ENCODE assay signal across 24 cellular contexts in genomic region chr9:286091-286740, GRCh38.
DNase-seq lines count a peak whose midpoint lies in the region; ATAC-seq and TF ChIP-seq lines count a peak whose summit lies in the region.
"Had no signal": no experiment of that assay in that cellular context is flagged by ENCODE, and none has a peak within 500 bp of the region (broad histone marks: within the 10 kb centered on the region; RNA-seq: fewer than 3 reads in every experiment).

No MANE protein-coding gene starts in this region.

- H3K9me3 Mint-ChIP-seq in activated CD8-positive, alpha-beta T cell treated with anti-CD3 and anti-CD28 coated beads for 36 hours: no peaks in the 10 kb centered on the region
- no peaks in the 10 kb centered on the region for H3K9me3 Mint-ChIP-seq in activated CD8-positive, alpha-beta T cell treated with anti-CD3 and anti-CD28 coated beads, Interleukin-2, amount 10 ng/mL, durations not matched to agents 7 days and 5 days (ENCODE audit: insufficient read depth)
- H3K9me3 Mint-ChIP-seq in IgD-negative memory B cell: no peaks in the 10 kb centered on the region
- H3K9me3 Mint-ChIP-seq: H9 had no signal

- peak overlapping the region in 3 of 4 donors; percentile 6 to 18 (median 17) for H3K4me3 ChIP-seq in esophagus squamous epithelium
- no peak overlapping the region for H3K4me3 ChIP-seq in smooth muscle cell
- H3K4me3 ChIP-seq: sigmoid colon, SJSA1, testis, uterus had no signal

- H3K36me3 ChIP-seq in esophagus squamous epithelium (no peaks in the 10 kb centered on the region), smooth muscle cell (ENCODE audit: low read depth) (no peaks in the 10 kb centered on the region)
- H3K36me3 ChIP-seq: sigmoid colon, SJSA1, uterus had no signal

- H3K4me1 Mint-ChIP-seq in activated CD8-positive, alpha-beta T cell treated with anti-CD3 and anti-CD28 coated beads for 36 hours (ENCODE audit: low read depth): peaks cover 51% of the 10 kb centered on the region
- H3K4me1 Mint-ChIP-seq in activated CD8-positive, alpha-beta T cell treated with anti-CD3 and anti-CD28 coated beads, Interleukin-2, amount 10 ng/mL, durations not matched to agents 7 days and 5 days (ENCODE audit: low read depth): peaks cover 59% of the 10 kb centered on the region
- H3K4me1 Mint-ChIP-seq in IgD-negative memory B cell: peaks cover 28 to 40% (median 37%) of the 10 kb centered on the region in 3 donors
- H3K4me1 Mint-ChIP-seq: H9 had no signal

- H3K36me3 Mint-ChIP-seq in activated CD8-positive, alpha-beta T cell treated with anti-CD3 and anti-CD28 coated beads for 36 hours (ENCODE audit: low read depth): peaks cover 77% of the 10 kb centered on the region
- peaks cover 90% of the 10 kb centered on the region for H3K36me3 Mint-ChIP-seq in activated CD8-positive, alpha-beta T cell treated with anti-CD3 and anti-CD28 coated beads, Interleukin-2, amount 10 ng/mL, durations not matched to agents 7 days and 5 days (ENCODE audit: low read depth)
- peaks cover 14% of the 10 kb centered on the region for H3K36me3 Mint-ChIP-seq in IgD-negative memory B cell

- peak overlapping the region; percentile 55 for H3K27ac Mint-ChIP-seq in activated CD8-positive, alpha-beta T cell treated with anti-CD3 and anti-CD28 coated beads for 36 hours
- no peak overlapping the region for H3K27ac Mint-ChIP-seq in activated CD8-positive, alpha-beta T cell treated with anti-CD3 and anti-CD28 coated beads, Interleukin-2, amount 10 ng/mL, durations not matched to agents 7 days and 5 days
- H3K27ac Mint-ChIP-seq in IgD-negative memory B cell: peak overlapping the region in 2 of 3 donors; percentile 20 to 35
- H3K27ac Mint-ChIP-seq: H9, progenitor cell of endocrine pancreas had no signal

- no peak overlapping the region for H3K4me3 Mint-ChIP-seq in activated CD8-positive, alpha-beta T cell treated with anti-CD3 and anti-CD28 coated beads for 36 hours
- no peak overlapping the region for H3K4me3 Mint-ChIP-seq in activated CD8-positive, alpha-beta T cell treated with anti-CD3 and anti-CD28 coated beads, Interleukin-2, amount 10 ng/mL, durations not matched to agents 7 days and 5 days
- peak overlapping the region in 1 of 4 donors; percentile 46 for H3K4me3 Mint-ChIP-seq in IgD-negative memory B cell
- H3K4me3 Mint-ChIP-seq: H9 had no signal

- CTCF ChIA-PET in activated CD8-positive, alpha-beta T cell treated with anti-CD3 and anti-CD28 coated beads for 36 hours (lab: Charles Lee): interaction anchor here (1.2 to 1.5 kb wide), 2 partner anchors 13 to 30 kb away, joined by 3 read pairs; no protein-coding TSS in a partner anchor
- CTCF ChIA-PET in activated CD8-positive, alpha-beta T cell treated with anti-CD3 and anti-CD28 coated beads, Interleukin-2, amount 10 ng/mL, durations not matched to agents 7 days and 5 days (lab: Charles Lee): interaction anchor here (1.0 to 1.8 kb wide), 6 partner anchors 9 to 69 kb away, joined by 3 to 6 read pairs (median 4); no protein-coding TSS in a partner anchor

- DNase-seq in activated CD8-positive, alpha-beta T cell treated with anti-CD3 and anti-CD28 coated beads for 36 hours: no peak
- no peak for DNase-seq in activated CD8-positive, alpha-beta T cell treated with anti-CD3 and anti-CD28 coated beads, Interleukin-2, amount 10 ng/mL, durations not matched to agents 7 days and 5 days
- no peak for DNase-seq in esophagus squamous epithelium (lab: John Stamatoyannopoulos, UW)
- DNase-seq in smooth muscle cell (lab: John Stamatoyannopoulos, UW; ENCODE audit: unreplicated experiment): no peak
- no peak for DNase-seq in NCI-H187 treated with DMSO at 0.1 percent for 48 hours (lab: John Stamatoyannopoulos, UW)
- no peak for DNase-seq in left cardiac atrium
- DNase-seq: activated naive CD4-positive, alpha-beta T cell treated with Interleukin-2 at 50 U/mL for 16 hours; amygdala; effector CD4-positive, alpha-beta T cell; H9; KBM-7; mesendoderm; MM.1S; NCI-H446; sigmoid colon; stimulated activated naive CD8-positive, alpha-beta T cell treated with anti-CD3 and anti-CD28 coated beads, Interleukin-15, Interleukin-2, amounts not matched to agents 100 U/mL and 50 U/mL, for 24 hours; testis; uterus had no signal

- H3K27me3 Mint-ChIP-seq in activated CD8-positive, alpha-beta T cell treated with anti-CD3 and anti-CD28 coated beads for 36 hours: no peaks in the 10 kb centered on the region
- H3K27me3 Mint-ChIP-seq in activated CD8-positive, alpha-beta T cell treated with anti-CD3 and anti-CD28 coated beads, Interleukin-2, amount 10 ng/mL, durations not matched to agents 7 days and 5 days (ENCODE audit: low read depth): no peaks in the 10 kb centered on the region
- no peaks in the 10 kb centered on the region for H3K27me3 Mint-ChIP-seq in IgD-negative memory B cell
- H3K27me3 Mint-ChIP-seq: progenitor cell of endocrine pancreas had no signal

- H4K20me1 ChIP-seq in smooth muscle cell (ENCODE audit: low read depth): no peaks in the 10 kb centered on the region

- H3K9ac ChIP-seq in smooth muscle cell (ENCODE audit: low read depth): no peak overlapping the region

- TF ChIP-seq CTCF in activated CD8-positive, alpha-beta T cell treated with anti-CD3 and anti-CD28 coated beads for 36 hours (IDR thresholded peaks at IDR 0.05): no peak
- TF ChIP-seq CTCF in esophagus squamous epithelium (IDR thresholded peaks at IDR 0.05) (no peak), smooth muscle cell (IDR thresholded peaks at IDR 0.05; ENCODE audit: borderline replicate concordance, insufficient read depth, poor library complexity, severe bottlenecking) (no peak)

- no peak for ATAC-seq in activated CD8-positive, alpha-beta T cell treated with anti-CD3 and anti-CD28 coated beads for 36 hours
- ATAC-seq in activated CD8-positive, alpha-beta T cell treated with anti-CD3 and anti-CD28 coated beads, Interleukin-2, amount 10 ng/mL, durations not matched to agents 7 days and 5 days: no peak
- ATAC-seq in GM19035 (IDR thresholded peaks at IDR 0.05; ENCODE audit: unreplicated experiment) (no peak), left cardiac atrium (no peak)
- ATAC-seq: activated CD4-positive, CD25-positive, alpha-beta regulatory T cell treated with anti-CD3 and anti-CD28 coated beads, Interleukin-2, amount 50 U/mL, for 24 hours; left lobe of liver; stimulated activated naive CD8-positive, alpha-beta T cell treated with anti-CD3 and anti-CD28 coated beads, Interleukin-15, Interleukin-2, amounts not matched to agents 100 U/mL and 50 U/mL, for 24 hours had no signal

- POLR2A ChIA-PET in activated CD8-positive, alpha-beta T cell treated with anti-CD3 and anti-CD28 coated beads for 36 hours (lab: Charles Lee): interaction anchor here (0.9 to 1.3 kb wide), 5 partner anchors 9 to 20 kb away, joined by 3 to 5 read pairs (median 4); no protein-coding TSS in a partner anchor
- POLR2A ChIA-PET in activated CD8-positive, alpha-beta T cell treated with anti-CD3 and anti-CD28 coated beads, Interleukin-2, amount 10 ng/mL, durations not matched to agents 7 days and 5 days (lab: Charles Lee): interaction anchor here (0.8 to 1.3 kb wide), 2 partner anchors 12 to 14 kb away, joined by 3 to 4 read pairs; no protein-coding TSS in a partner anchor

- H3K27me3 ChIP-seq in esophagus squamous epithelium: no peaks in the 10 kb centered on the region
- no peaks in the 10 kb centered on the region for H3K27me3 ChIP-seq in smooth muscle cell (ENCODE audit: low read depth)
- H3K27me3 ChIP-seq: sigmoid colon, SJSA1, testis, uterus had no signal

- no peak overlapping the region for H3K4me2 ChIP-seq in smooth muscle cell

- intact Hi-C loops in activated CD8-positive, alpha-beta T cell treated with anti-CD3 and anti-CD28 coated beads for 36 hours (cut with micrococcal nuclease): no loop called here
- intact Hi-C loops in esophagus squamous epithelium (cut with DNase I): no loop called here
- intact Hi-C loops in left cardiac atrium (cut with DNase I): no loop called here

- peak overlapping the region in 2 of 4 donors; percentile 50 to 52 for H3K27ac ChIP-seq in esophagus squamous epithelium
- H3K27ac ChIP-seq in smooth muscle cell (ENCODE audit: low read depth): peak overlapping the region; percentile 46
- H3K27ac ChIP-seq: SJSA1, testis, uterus had no signal

- H3K9me3 ChIP-seq in esophagus squamous epithelium (no peaks in the 10 kb centered on the region), smooth muscle cell (replicated peaks; ENCODE audit: low read depth) (no peaks in the 10 kb centered on the region)
- H3K9me3 ChIP-seq: sigmoid colon, SJSA1, testis, uterus had no signal

- no peaks in the 10 kb centered on the region for H3F3A ChIP-seq in smooth muscle cell (ENCODE audit: low read depth)

- H3K4me1 ChIP-seq in esophagus squamous epithelium: peaks cover 0 to 42% (median 0%) of the 10 kb centered on the region in 3 donors
- no peaks in the 10 kb centered on the region for H3K4me1 ChIP-seq in smooth muscle cell (ENCODE audit: low read depth)
- H3K4me1 ChIP-seq: sigmoid colon, SJSA1, uterus had no signal

- TF ChIP-seq POLR2A in esophagus squamous epithelium (IDR thresholded peaks at IDR 0.05): no peak

- H3K79me2 ChIP-seq in smooth muscle cell (ENCODE audit: low read depth): no peaks in the 10 kb centered on the region

- no peak overlapping the region for H2AFZ ChIP-seq in smooth muscle cell (ENCODE audit: low read depth)

- 21 to 50% methylated on average over 10 to 11 of the region's 11 CpGs for WGBS in esophagus squamous epithelium, 2 donors
- 87% methylated on average over 11 of the region's 11 CpGs for WGBS in smooth muscle cell (ENCODE audit: low lambda C conversion rate)
